ENCODE assay signal across 18 cellular contexts in genomic region chr16:72455743-72456659, GRCh38.
DNase-seq lines count a peak whose midpoint lies in the region; ATAC-seq, FAIRE-seq and TF ChIP-seq lines count a peak whose summit lies in the region.
"Had no signal": no experiment of that assay in that cellular context is flagged by ENCODE, and none has a peak within 500 bp of the region (broad histone marks: within the 10 kb centered on the region; RNA-seq: fewer than 3 reads in every experiment).

No MANE protein-coding gene starts in this region.

- no peak for FAIRE-seq in endothelial cell of umbilical vein (lab: Jason Lieb, UNC)

- H3K27ac ChIP-seq in endothelial cell of umbilical vein (ENCODE audit: insufficient read depth, low read depth, low read length) = no peak overlapping the region
- H3K27ac ChIP-seq: adrenal gland, esophagus muscularis mucosa, heart left ventricle, parathyroid adenoma had no signal

- H3K4me1 ChIP-seq in BE2C (no peaks in the 10 kb centered on the region), endothelial cell of umbilical vein (ENCODE audit: control insufficient read depth, extremely low read depth, insufficient read depth, low read length) (no peaks in the 10 kb centered on the region)
- H3K4me1 ChIP-seq: adrenal gland, esophagus muscularis mucosa, heart left ventricle, parathyroid adenoma had no signal

- no peak overlapping the region for H3K9ac ChIP-seq in endothelial cell of umbilical vein (replicated peaks; ENCODE audit: extremely low read depth, insufficient read depth, low read length)
- H3K9ac ChIP-seq: parathyroid adenoma had no signal

- H3K36me3 ChIP-seq in BE2C = no peaks in the 10 kb centered on the region
- H3K36me3 ChIP-seq in endothelial cell of umbilical vein (ENCODE audit: control insufficient read depth in 2 of 2, extremely low read depth in 1 of 2, insufficient read depth in 2 of 2, low read length in 2 of 2) = no peaks in the 10 kb centered on the region
- H3K36me3 ChIP-seq: adrenal gland, esophagus muscularis mucosa, heart left ventricle had no signal

- CTCF ChIA-PET in endothelial cell of umbilical vein (lab: Charles Lee) = interaction anchor here (1.7 kb wide), 1 partner anchor 11 kb away, joined by 8 read pairs; no protein-coding TSS in a partner anchor

- H3K4me2 ChIP-seq in endothelial cell of umbilical vein (ENCODE audit: insufficient read depth, low read length) = no peak overlapping the region

- peaks cover 50% of the 10 kb centered on the region for H3K9me3 Mint-ChIP-seq in chondrocyte (ENCODE audit: low read depth)

- peaks cover 11% of the 10 kb centered on the region for H3K4me1 Mint-ChIP-seq in chondrocyte (ENCODE audit: low read depth)
- H3K4me1 Mint-ChIP-seq: B cell had no signal

- no peaks in the 10 kb centered on the region for H3K9me3 ChIP-seq in BE2C
- no peaks in the 10 kb centered on the region for H3K9me3 ChIP-seq in endothelial cell of umbilical vein (replicated peaks; ENCODE audit: control insufficient read depth, insufficient read depth, low read length)

- TF ChIP-seq CTCF in BE2C (IDR thresholded peaks at IDR 0.05; ENCODE audit: low read depth, low read length) = no peak
- TF ChIP-seq CTCF in endothelial cell of umbilical vein (IDR thresholded peaks at IDR 0.05; ENCODE audit: extremely low read depth in 1 of 2, insufficient read depth in 1 of 2, low read depth in 1 of 2, low read length in 2 of 2) = no peak
- no peak for TF ChIP-seq CTCF in chondrocyte (IDR thresholded peaks at IDR 0.05)
- TF ChIP-seq CTCF in GM13976 (IDR thresholded peaks at IDR 0.05; ENCODE audit: borderline replicate concordance, control extremely low read depth, extremely low read depth, insufficient read depth, missing control alignments) = no peak

- H3K36me3 Mint-ChIP-seq in chondrocyte (ENCODE audit: low read depth) = peaks cover 16% of the 10 kb centered on the region

- intact Hi-C loops in endothelial cell of umbilical vein (cut with micrococcal nuclease) = no loop called here

- H3K4me3 ChIP-seq in BE2C (ENCODE audit: low read depth, low read length) (no peak overlapping the region), endothelial cell of umbilical vein (replicated peaks in 1 of 3; ENCODE audit: insufficient read depth in 1 of 3, low read depth in 1 of 3, low read length in 3 of 3) (no peak overlapping the region)
- H3K4me3 ChIP-seq: adrenal gland, esophagus muscularis mucosa, heart left ventricle had no signal

- no peak for TF ChIP-seq POLR2A in endothelial cell of umbilical vein (IDR thresholded peaks at IDR 0.05; ENCODE audit: low read depth, low read length)

- dilution Hi-C loops in endothelial cell of umbilical vein (cut with MboI; ENCODE audit: extremely low pct_ligation_motif_present, low sequenced_read_pairs) = loop anchor here (25.0 kb wide), 1 partner anchor 319 kb away; no protein-coding TSS in a partner anchor

- no peaks in the 10 kb centered on the region for H3K79me2 ChIP-seq in endothelial cell of umbilical vein (ENCODE audit: control insufficient read depth, insufficient read depth, low read length)
- H3K79me2 ChIP-seq: parathyroid adenoma had no signal

- DNase-seq in BE2C (peak; percentile 30), ELR (ENCODE audit: low read depth) (peak; percentile 8), NCI-H2227 (lab: John Stamatoyannopoulos, UW; ENCODE audit: unreplicated experiment) (peak; percentile 47), endothelial cell of umbilical vein (ENCODE audit: low read depth, low spot score) (peak; percentile 20), chondrocyte (ENCODE audit: low spot score) (no peak), GM13976 (ENCODE audit: low spot score) (no peak), KG1 (lab: John Stamatoyannopoulos, UW) (no peak)
- DNase-seq: activated T-cell treated with anti-CD3 and anti-CD28 coated beads, Interleukin-2, amount 50 U/mL, for 72 hours; heart left ventricle; HFFc6; kidney glomerular epithelial cell; NCI-H526 treated with DMSO at 0.1 percent for 48 hours; Right ventricle myocardium superior had no signal

- H2AFZ ChIP-seq in endothelial cell of umbilical vein (ENCODE audit: low read depth, low read length) = no peak overlapping the region
- H2AFZ ChIP-seq: parathyroid adenoma had no signal

- no peaks in the 10 kb centered on the region for H3K27me3 Mint-ChIP-seq in chondrocyte (ENCODE audit: low read depth)
- H3K27me3 Mint-ChIP-seq: B cell had no signal

- no peak overlapping the region for H3K4me3 Mint-ChIP-seq in chondrocyte (ENCODE audit: unreplicated experiment)
- H3K4me3 Mint-ChIP-seq: activated T-cell treated with anti-CD3 and anti-CD28 coated beads, Interleukin-2, amount 50 U/mL, for 72 hours; B cell; HFFc6 had no signal

- no peaks in the 10 kb centered on the region for H3K9me1 ChIP-seq in endothelial cell of umbilical vein (replicated peaks; ENCODE audit: control insufficient read depth, extremely low read depth, insufficient read depth, low read length)

- in situ Hi-C loops in GM13976 (cut with MboI; ENCODE audit: low sequenced_read_pairs, unreplicated experiment) = no loop called here

- no peak for ATAC-seq in GM21619 (IDR thresholded peaks at IDR 0.05; ENCODE audit: unreplicated experiment)
- ATAC-seq: activated T-cell treated with anti-CD3 and anti-CD28 coated beads, Interleukin-2, amount 50 U/mL, for 72 hours; heart left ventricle had no signal

- H3K27me3 ChIP-seq in BE2C (no peaks in the 10 kb centered on the region), endothelial cell of umbilical vein (ENCODE audit: control insufficient read depth in 2 of 2, insufficient read depth in 2 of 2, low read length in 2 of 2) (no peaks in the 10 kb centered on the region)
- H3K27me3 ChIP-seq: adrenal gland, esophagus muscularis mucosa had no signal

- POLR2A ChIA-PET in endothelial cell of umbilical vein (lab: Charles Lee) = no interaction called here

- no TSS peak for BruUV-seq in endothelial cell of umbilical vein (replicated peaks; lab: Mats Ljungman, UMichigan)

- no peaks in the 10 kb centered on the region for H4K20me1 ChIP-seq in endothelial cell of umbilical vein (replicated peaks; ENCODE audit: control insufficient read depth, extremely low read depth, insufficient read depth, low read length)

- no peak overlapping the region for H3K27ac Mint-ChIP-seq in chondrocyte (ENCODE audit: unreplicated experiment)
- H3K27ac Mint-ChIP-seq: activated T-cell treated with anti-CD3 and anti-CD28 coated beads, Interleukin-2, amount 50 U/mL, for 72 hours; B cell; HFFc6 had no signal

TF ChIP-seq in endothelial cell of umbilical vein, 7 proteins besides CTCF, POLR2A, EP300 and RAD21:
- TF ChIP-seq JUN (IDR thresholded peaks at IDR 0.05; ENCODE audit: borderline replicate concordance, insufficient read depth, insufficient read length, low read depth) = no peak
- no peak for TF ChIP-seq GATA2 (IDR thresholded peaks at IDR 0.05; ENCODE audit: insufficient read depth, insufficient read length, low read depth, low read length)
- TF ChIP-seq POLR2AphosphoS5 (IDR thresholded peaks at IDR 0.05; ENCODE audit: insufficient read depth, low read depth, low read length) = no peak
- no peak for TF ChIP-seq MAX (IDR thresholded peaks at IDR 0.05; ENCODE audit: insufficient read depth, insufficient read length)
- TF ChIP-seq MYC (IDR thresholded peaks at IDR 0.05; ENCODE audit: low read depth, low read length) = no peak
- TF ChIP-seq FOS (IDR thresholded peaks at IDR 0.05; ENCODE audit: borderline replicate concordance, insufficient read depth, low read length) = no peak
- TF ChIP-seq EZH2 (IDR thresholded peaks at IDR 0.05; ENCODE audit: borderline replicate concordance, low read depth, low read length, severe bottlenecking) = no peak

Comparison
In these comparisons a context has a peak if more than half of its experiments do, and no peak if none do; other contexts are left out.
1. DNase-seq: peak in BE2C (single experiment), ELR (single experiment), NCI-H2227 (single experiment) and endothelial cell of umbilical vein (single experiment); none in chondrocyte (single experiment), GM13976 (single experiment) and KG1 (single experiment).